ENCODE assay signal across 2 cellular contexts in the genomic region with DNA sequence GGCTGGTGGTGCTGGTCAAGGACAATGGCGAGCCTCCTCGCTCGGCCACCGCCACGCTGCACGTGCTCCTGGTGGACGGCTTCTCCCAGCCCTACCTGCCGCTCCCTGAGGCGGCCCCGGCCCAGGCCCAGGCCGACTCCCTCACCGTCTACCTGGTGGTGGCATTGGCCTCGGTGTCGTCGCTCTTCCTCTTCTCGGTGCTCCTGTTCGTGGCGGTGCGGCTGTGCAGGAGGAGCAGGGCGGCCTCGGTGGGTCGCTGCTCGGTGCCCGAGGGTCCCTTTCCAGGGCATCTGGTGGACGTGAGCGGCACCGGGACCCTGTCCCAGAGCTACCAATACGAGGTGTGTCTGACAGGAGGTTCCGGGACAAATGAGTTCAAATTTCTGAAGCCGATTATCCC. TPM values are rescaled to one million over a fixed set of nuclear protein-coding genes. Genes with fewer than 3 reads are reported as not detected.
"Had no signal": no experiment of that assay in that cellular context is flagged by ENCODE, and none has a peak within 500 bp of the region (broad histone marks: within the 10 kb centered on the region; RNA-seq: fewer than 3 reads in every experiment).

No MANE protein-coding gene starts in this region.

RNA-seq across cellular contexts. Expression of gene PCDHB14, which starts 2.3 kb away (rescaled TPM):
- total RNA-seq: K562 had no signal

RNA-seq across cellular contexts. Expression of gene PCDHB13, which starts 11.7 kb away (rescaled TPM):
- total RNA-seq: K562 had no signal

RNA-seq across cellular contexts. Expression of gene PCDHB12, which starts 16.9 kb away (rescaled TPM):
- total RNA-seq: HT1080, K562 had no signal

RNA-seq across cellular contexts. Expression of gene PCDHB11, which starts 26.0 kb away (rescaled TPM):
- total RNA-seq: HT1080, K562 had no signal
